ENCODE assay signal across 20 cellular contexts in genomic region chr7:94195201-94195600, GRCh38.
A peak's percentile ranks its signal among the peaks of the same experiment; 100 is the strongest.
DNase-seq lines count a peak whose midpoint lies in the region; TF ChIP-seq lines count a peak whose summit lies in the region.
"Had no signal": no experiment of that assay in that cellular context is flagged by ENCODE, and none has a peak within 500 bp of the region (broad histone marks: within the 10 kb centered on the region; RNA-seq: fewer than 3 reads in every experiment).

No MANE protein-coding gene starts in this region.

- H3K9ac ChIP-seq in mammary epithelial cell (ENCODE audit: insufficient read depth, low read length), result no peak overlapping the region
- H3K9ac ChIP-seq: BLaER1 treated with 17β-estradiol and CSF1 and Interleukin-3, amounts not matched to agents 10 nM and 100 nM had no signal

- no peak overlapping the region for H2AFZ ChIP-seq in mammary epithelial cell (ENCODE audit: low read depth, low read length)

- no peak overlapping the region for H3K27ac ChIP-seq in mammary epithelial cell (ENCODE audit: insufficient read depth, low read depth, low read length)
- H3K27ac ChIP-seq in adrenal gland, result no peak overlapping the region
- no peak overlapping the region for H3K27ac ChIP-seq in effector memory CD4-positive, alpha-beta T cell (ENCODE audit: insufficient read depth, low read length, poor library complexity, severe bottlenecking)
- H3K27ac ChIP-seq: BLaER1 treated with 17β-estradiol and CSF1 and Interleukin-3, amounts not matched to agents 10 nM and 100 nM; SK-N-MC had no signal

- H3K27me3 ChIP-seq in mammary epithelial cell (ENCODE audit: insufficient read depth, low read length) (no peaks in the 10 kb centered on the region), adrenal gland (no peaks in the 10 kb centered on the region)
- H3K27me3 ChIP-seq in effector memory CD4-positive, alpha-beta T cell (replicated peaks; ENCODE audit: control insufficient read depth, insufficient read depth, low read length, poor library complexity, severe bottlenecking), result no peaks in the 10 kb centered on the region
- H3K27me3 ChIP-seq: BLaER1 treated with 17β-estradiol and CSF1 and Interleukin-3, amounts not matched to agents 10 nM and 100 nM had no signal

- H3K9me3 Mint-ChIP-seq in MCF 10A (ENCODE audit: unreplicated experiment), result no peaks in the 10 kb centered on the region
- H3K9me3 Mint-ChIP-seq: CD4-positive, alpha-beta T cell had no signal

- POLR2A ChIA-PET in MCF 10A (lab: Yijun Ruan, JAX), result interaction anchor here (0.6 to 0.9 kb wide), 2 partner anchors 11 to 44 kb away, joined by 3 to 9 read pairs; no protein-coding TSS in a partner anchor

- 90% methylated on average over 2 of the region's 2 CpGs for WGBS in mammary epithelial cell (ENCODE audit: low coverage, missing lambda C conversion rate)
- 87 to 95% (median 91%) methylated on average over 2 of the region's 2 CpGs for WGBS in adrenal gland, 4 donors

- H3K4me3 ChIP-seq in mammary epithelial cell (replicated peaks in 1 of 3; ENCODE audit: insufficient read depth in 1 of 3, low read depth in 2 of 3, low read length in 3 of 3), result no peak overlapping the region
- no peak overlapping the region for H3K4me3 ChIP-seq in fibroblast of mammary gland (ENCODE audit: control insufficient read depth, low read depth, low read length)
- H3K4me3 ChIP-seq in adrenal gland, result no peak overlapping the region
- H3K4me3 ChIP-seq in effector memory CD4-positive, alpha-beta T cell (ENCODE audit: insufficient read depth, low read depth, low read length, poor library complexity, severe bottlenecking), result no peak overlapping the region
- H3K4me3 ChIP-seq: BLaER1 treated with 17β-estradiol and CSF1 and Interleukin-3, amounts not matched to agents 10 nM and 100 nM; K562; SK-N-MC had no signal

- in situ Hi-C loops in mammary epithelial cell (cut with MboI; ENCODE audit: low sequenced_read_pairs in 2 of 2), result no loop called here

- no peak overlapping the region for H3K4me2 ChIP-seq in mammary epithelial cell (ENCODE audit: insufficient read depth, low read depth, low read length)
- H3K4me2 ChIP-seq: BLaER1 treated with 17β-estradiol and CSF1 and Interleukin-3, amounts not matched to agents 10 nM and 100 nM had no signal

- no peak overlapping the region for H3K27ac Mint-ChIP-seq in MCF 10A (ENCODE audit: low read depth, unreplicated experiment)
- H3K27ac Mint-ChIP-seq: CD4-positive, alpha-beta T cell had no signal

- peaks cover 3% of the 10 kb centered on the region for H3K4me1 ChIP-seq in mammary epithelial cell (ENCODE audit: insufficient read depth, low read length)
- H3K4me1 ChIP-seq in adrenal gland (replicated peaks in 1 of 2), result peaks cover 0 to 5% of the 10 kb centered on the region in 2 donors
- H3K4me1 ChIP-seq in effector memory CD4-positive, alpha-beta T cell (ENCODE audit: control insufficient read depth, insufficient read depth, low read length, poor library complexity, severe bottlenecking), result no peaks in the 10 kb centered on the region
- H3K4me1 ChIP-seq: BLaER1 treated with 17β-estradiol and CSF1 and Interleukin-3, amounts not matched to agents 10 nM and 100 nM had no signal

- intact Hi-C loops in MCF 10A (cut with micrococcal nuclease), result no loop called here
- intact Hi-C loops in mammary epithelial cell (cut with micrococcal nuclease), result no loop called here
- intact Hi-C loops in adrenal gland (cut with DNase I), result no loop called here

- CTCF ChIA-PET in MCF 10A (lab: Yijun Ruan, JAX) (no interaction called here), mammary epithelial cell (lab: Charles Lee; ENCODE audit: low non-redundant PET) (no interaction called here)

- H4K20me1 ChIP-seq in mammary epithelial cell (ENCODE audit: insufficient read depth, low read length), result no peaks in the 10 kb centered on the region
- H4K20me1 ChIP-seq: BLaER1 treated with 17β-estradiol and CSF1 and Interleukin-3, amounts not matched to agents 10 nM and 100 nM had no signal

- no peaks in the 10 kb centered on the region for H3K36me3 Mint-ChIP-seq in MCF 10A (ENCODE audit: insufficient read depth, unreplicated experiment)

- no TSS peak for BruUV-seq in MCF 10A (replicated peaks; lab: Mats Ljungman, UMichigan)
- BruUV-seq in mammary epithelial cell (replicated peaks; lab: Mats Ljungman, UMichigan), result no TSS peak

- dilution Hi-C loops in mammary epithelial cell (cut with HindIII; ENCODE audit: low sequenced_read_pairs), result no loop called here

- H3K36me3 ChIP-seq in mammary epithelial cell (ENCODE audit: insufficient read depth, low read length) (no peaks in the 10 kb centered on the region), adrenal gland (replicated peaks in 1 of 2) (no peaks in the 10 kb centered on the region)
- no peaks in the 10 kb centered on the region for H3K36me3 ChIP-seq in effector memory CD4-positive, alpha-beta T cell (ENCODE audit: control insufficient read depth, insufficient read depth, low read length)
- H3K36me3 ChIP-seq: BLaER1 treated with 17β-estradiol and CSF1 and Interleukin-3, amounts not matched to agents 10 nM and 100 nM had no signal

- H3K4me1 Mint-ChIP-seq in MCF 10A (ENCODE audit: insufficient read depth, unreplicated experiment), result no peaks in the 10 kb centered on the region

- H3K79me2 ChIP-seq in mammary epithelial cell (ENCODE audit: insufficient read depth, low read length), result no peaks in the 10 kb centered on the region

- no peak for TF ChIP-seq POLR2A in adrenal gland (IDR thresholded peaks at IDR 0.05)

- no peak overlapping the region for H3K4me3 Mint-ChIP-seq in MCF 10A (ENCODE audit: unreplicated experiment)
- H3K4me3 Mint-ChIP-seq: CD4-positive, alpha-beta T cell had no signal

- no peak for TF ChIP-seq CTCF in MCF 10A (IDR thresholded peaks at IDR 0.05; ENCODE audit: unreplicated experiment)
- no peak for TF ChIP-seq CTCF in mammary epithelial cell (conservative IDR thresholded peaks at IDR 0.05 in 1 of 2, IDR thresholded peaks at IDR 0.05 in 1 of 2; ENCODE audit: extremely low read depth in 1 of 2, insufficient read depth in 1 of 2, low read depth in 1 of 2, low read length in 2 of 2)
- no peak for TF ChIP-seq CTCF in fibroblast of mammary gland (conservative IDR thresholded peaks at IDR 0.05; ENCODE audit: control insufficient read depth, insufficient read depth, low read depth, low read length)
- TF ChIP-seq CTCF in adrenal gland (IDR thresholded peaks at IDR 0.05), result no peak

- H3K9me3 ChIP-seq in mammary epithelial cell (replicated peaks; ENCODE audit: insufficient read depth, low read length) (no peaks in the 10 kb centered on the region), adrenal gland (replicated peaks in 1 of 3) (no peaks in the 10 kb centered on the region)
- no peaks in the 10 kb centered on the region for H3K9me3 ChIP-seq in effector memory CD4-positive, alpha-beta T cell (ENCODE audit: control insufficient read depth, low read length)
- H3K9me3 ChIP-seq: BLaER1 treated with 17β-estradiol and CSF1 and Interleukin-3, amounts not matched to agents 10 nM and 100 nM had no signal

- no peaks in the 10 kb centered on the region for H3K27me3 Mint-ChIP-seq in MCF 10A (ENCODE audit: insufficient read depth, unreplicated experiment)
- H3K27me3 Mint-ChIP-seq: CD4-positive, alpha-beta T cell had no signal

- DNase-seq in MCF 10A (ENCODE audit: unreplicated experiment) (peak; percentile 6), mammary epithelial cell (no peak), SK-N-DZ (ENCODE audit: low spot score) (peak; percentile 24), fibroblast of mammary gland (ENCODE audit: low read depth) (peak; percentile 36), adrenal gland (no peak), NCI-H1417 (lab: John Stamatoyannopoulos, UW) (no peak)
- DNase-seq in activated effector memory CD4-positive, alpha-beta T cell treated with anti-CD3 and anti-CD28 coated beads, Interleukin-2, amount 50 U/mL, for 16 hours, result no peak
- no peak for DNase-seq in effector memory CD4-positive, alpha-beta T cell
- DNase-seq: 8988T; CD4-positive, alpha-beta T cell; GF-D8; Kasumi-1; NCI-H1694; NCI-H2081; NCI-H2227 treated with DMSO at 0.1 percent for 48 hours; NCI-H526 treated with DMSO at 0.1 percent for 48 hours; SHP77 treated with DMSO at 0.1 percent for 48 hours had no signal

Comparison
In these comparisons a context has a peak if more than half of its experiments do, and no peak if none do; other contexts are left out.
1. DNase-seq: peak in MCF 10A (single experiment), SK-N-DZ (single experiment) and fibroblast of mammary gland (single experiment); none in mammary epithelial cell (single experiment), adrenal gland (0 of 7), activated effector memory CD4-positive, alpha-beta T cell treated with anti-CD3 and anti-CD28 coated beads, Interleukin-2, amount 50 U/mL, for 16 hours (single experiment), effector memory CD4-positive, alpha-beta T cell (0 of 3) and NCI-H1417 (0 of 3).